In the genomic region with DNA sequence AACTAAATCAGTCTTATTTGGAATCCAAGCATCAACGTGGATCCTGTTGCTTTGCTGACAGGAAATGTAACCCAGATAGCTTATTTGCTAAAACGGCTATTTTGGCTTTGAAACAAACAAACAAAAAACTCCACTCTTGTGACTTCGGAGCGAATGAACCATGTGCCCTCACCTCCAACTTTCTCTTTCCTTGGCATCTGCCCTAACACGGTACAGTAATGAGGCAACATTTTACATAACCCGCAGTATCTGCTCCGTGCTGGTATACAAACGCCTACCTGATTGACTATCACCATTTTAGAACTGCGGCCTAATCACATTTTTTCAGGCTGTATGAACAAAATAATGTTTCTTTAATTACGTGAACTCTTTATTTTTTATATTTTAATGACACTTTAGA, we compare ENCODE assay signal across 34 cellular contexts.
"Had no signal": no experiment of that assay in that cellular context is flagged by ENCODE, and none has a peak within 500 bp of the region (broad histone marks: within the 10 kb centered on the region; RNA-seq: fewer than 3 reads in every experiment).

No MANE protein-coding gene starts in this region.

- H3K9me3 ChIP-seq: esophagus muscularis mucosa, gastrocnemius medialis, heart left ventricle had no signal

- H3K4me1 ChIP-seq: foreskin keratinocyte, gastrocnemius medialis, heart left ventricle had no signal

- H3K4me3 ChIP-seq: coronary artery, esophagus muscularis mucosa, gastrocnemius medialis, heart left ventricle had no signal

- FAIRE-seq: astrocyte, bronchial epithelial cell had no signal

- DNase-seq: activated B cell treated with CpG ODN at 0.5 μM for 24 hours; activated CD4-positive, alpha-beta T cell treated with anti-CD3 and anti-CD28 coated beads for 48 hours; activated CD4-positive, alpha-beta T cell treated with anti-CD3 and anti-CD28 coated beads, Interleukin-2, amount 50 U/mL, for 1 hour; activated CD4-positive, alpha-beta T cell treated with anti-CD3 and anti-CD28 coated beads, Interleukin-2, amount 50 U/mL, for 48 hours; activated CD8-positive, alpha-beta memory T cell treated with anti-CD3 and anti-CD28 coated beads for 24 hours; activated CD8-positive, alpha-beta T cell treated with anti-CD3 and anti-CD28 coated beads for 36 hours; activated effector memory CD4-positive, alpha-beta T cell treated with Interleukin-2 at 50 U/mL for 16 hours; activated gamma-delta T cell treated with Interleukin-2 at 50 U/mL for 16 hours; activated naive CD4-positive, alpha-beta T cell treated with anti-CD3 and anti-CD28 coated beads, Interleukin-2, amount 50 U/mL, for 16 hours; activated naive CD4-positive, alpha-beta T cell treated with Interleukin-2 at 50 U/mL for 16 hours; activated T-cell treated with anti-CD3 and anti-CD28 coated beads, Interleukin-2, amount 50 U/mL, for 4 hours; amniotic stem cell; anterior cingulate cortex; brain microvascular endothelial cell; dorsolateral prefrontal cortex; effector memory CD4-positive, alpha-beta T cell; erythroblast; foreskin keratinocyte; gastrocnemius medialis; glutamatergic neuron; heart left ventricle; T1000; WERI-Rb-1 had no signal

- H3K4me3 Mint-ChIP-seq: activated B cell treated with CpG ODN at 0.5 μM for 24 hours; activated CD8-positive, alpha-beta T cell treated with anti-CD3 and anti-CD28 coated beads for 36 hours; activated naive CD8-positive, alpha-beta T cell; activated T-cell treated with anti-CD3 and anti-CD28 coated beads, Interleukin-2, amount 50 U/mL, for 4 hours; activated T-helper 17 cell treated with anti-CD3 and anti-CD28 coated beads, Interleukin-2, amount 50 U/mL, for 72 hours; central memory CD8-positive, alpha-beta T cell; dendritic cell treated with granulocyte-macrophage colony-stimulating factor and Interleukin-4, amounts not matched to agents 40 ng/mL and 50 ng/mL, for 4 days; T-helper 1 cell treated with Interleukin-12 subunit alpha and Interleukin-12 subunit beta and Interleukin-4 antibody, amounts not matched to agents 30 μg/mL and 1 μg/mL, for 36 hours; T-helper 2 cell treated with Interferon-gamma antibody and Interleukin-4, amounts not matched to agents 5 μg/mL and 100 μg/mL, for 36 hours had no signal

- H3K27ac Mint-ChIP-seq: activated B cell treated with CpG ODN at 0.5 μM for 24 hours; activated CD8-positive, alpha-beta T cell treated with anti-CD3 and anti-CD28 coated beads for 36 hours; activated naive CD8-positive, alpha-beta T cell; activated T-helper 17 cell treated with anti-CD3 and anti-CD28 coated beads, Interleukin-2, amount 50 U/mL, for 72 hours; dendritic cell treated with granulocyte-macrophage colony-stimulating factor and Interleukin-4, amounts not matched to agents 40 ng/mL and 50 ng/mL, for 4 days; T-helper 1 cell treated with Interleukin-12 subunit alpha and Interleukin-12 subunit beta and Interleukin-4 antibody, amounts not matched to agents 30 μg/mL and 1 μg/mL, for 36 hours; T-helper 2 cell treated with Interferon-gamma antibody and Interleukin-4, amounts not matched to agents 5 μg/mL and 100 μg/mL, for 36 hours had no signal

- H3K9me3 Mint-ChIP-seq: activated B cell treated with CpG ODN at 0.5 μM for 24 hours; activated CD8-positive, alpha-beta T cell treated with anti-CD3 and anti-CD28 coated beads for 36 hours; activated T-cell treated with anti-CD3 and anti-CD28 coated beads, Interleukin-2, amount 50 U/mL, for 4 hours; activated T-helper 17 cell treated with anti-CD3 and anti-CD28 coated beads, Interleukin-2, amount 50 U/mL, for 72 hours; central memory CD8-positive, alpha-beta T cell; dendritic cell treated with granulocyte-macrophage colony-stimulating factor and Interleukin-4, amounts not matched to agents 40 ng/mL and 50 ng/mL, for 4 days; T-helper 1 cell treated with Interleukin-12 subunit alpha and Interleukin-12 subunit beta and Interleukin-4 antibody, amounts not matched to agents 30 μg/mL and 1 μg/mL, for 36 hours; T-helper 2 cell treated with Interferon-gamma antibody and Interleukin-4, amounts not matched to agents 5 μg/mL and 100 μg/mL, for 36 hours had no signal

- H3K27me3 Mint-ChIP-seq: activated B cell treated with CpG ODN at 0.5 μM for 24 hours; activated CD8-positive, alpha-beta T cell treated with anti-CD3 and anti-CD28 coated beads for 36 hours; activated naive CD8-positive, alpha-beta T cell; activated T-helper 17 cell treated with anti-CD3 and anti-CD28 coated beads, Interleukin-2, amount 50 U/mL, for 72 hours; central memory CD8-positive, alpha-beta T cell had no signal

- ATAC-seq: activated CD4-positive, CD25-positive, alpha-beta regulatory T cell treated with anti-CD3 and anti-CD28 coated beads, Interleukin-2, amount 50 U/mL, for 24 hours; activated CD8-positive, alpha-beta T cell treated with anti-CD3 and anti-CD28 coated beads for 36 hours; activated T-cell treated with anti-CD3 and anti-CD28 coated beads, Interleukin-2, amount 50 U/mL, for 4 hours; activated T-helper 17 cell treated with anti-CD3 and anti-CD28 coated beads, Interleukin-2, amount 50 U/mL, for 72 hours; foreskin keratinocyte; gastrocnemius medialis; heart left ventricle had no signal

- H3K4me1 Mint-ChIP-seq: activated T-helper 17 cell treated with anti-CD3 and anti-CD28 coated beads, Interleukin-2, amount 50 U/mL, for 72 hours; central memory CD8-positive, alpha-beta T cell had no signal

- H3K27ac ChIP-seq: brain microvascular endothelial cell, coronary artery, dorsolateral prefrontal cortex, esophagus muscularis mucosa, foreskin keratinocyte, gastrocnemius medialis, heart left ventricle, WERI-Rb-1 had no signal

- H3K27me3 ChIP-seq: brain microvascular endothelial cell, dorsolateral prefrontal cortex, esophagus muscularis mucosa, foreskin keratinocyte, gastrocnemius medialis had no signal

- H3K36me3 ChIP-seq: brain microvascular endothelial cell, esophagus muscularis mucosa, gastrocnemius medialis, heart left ventricle, WERI-Rb-1 had no signal
